In the genomic region with DNA sequence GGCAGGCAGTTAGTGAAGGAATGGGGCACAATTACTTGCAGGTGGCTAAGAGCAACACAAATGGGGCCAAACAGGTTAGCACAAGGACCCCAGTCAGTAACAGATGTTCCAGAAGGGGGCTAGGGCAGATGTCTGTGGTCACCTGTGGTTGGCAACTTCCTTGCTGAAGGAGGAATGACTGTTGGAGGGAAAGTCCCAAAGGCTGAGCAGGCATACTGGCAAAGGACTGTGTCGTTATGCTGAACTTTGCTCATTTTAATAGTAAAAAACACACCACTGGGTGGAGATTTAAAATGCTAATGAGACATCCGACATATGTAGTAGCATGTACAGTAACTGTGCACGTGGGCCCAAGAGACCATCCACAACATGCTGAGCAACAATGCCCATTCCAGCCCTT, we compare ENCODE assay signal across 18 cellular contexts.
"Had no signal": no experiment of that assay in that cellular context is flagged by ENCODE, and none has a peak within 500 bp of the region (broad histone marks: within the 10 kb centered on the region; RNA-seq: fewer than 3 reads in every experiment).

No MANE protein-coding gene starts in this region.

- H3K4me1 ChIP-seq: ascending aorta, gastrocnemius medialis, heart left ventricle, sigmoid colon, thyroid gland had no signal

- DNase-seq: activated CD4-positive, alpha-beta T cell treated with anti-CD3 and anti-CD28 coated beads, Interleukin-2, amount 50 U/mL, for 1 hour; activated CD4-positive, CD25-positive, alpha-beta regulatory T cell treated with anti-CD3 and anti-CD28 coated beads, Interleukin-2, amount 50 U/mL, for 72 hours; activated gamma-delta T cell; activated T-cell treated with anti-CD3 and anti-CD28 coated beads, Interleukin-2, amount 50 U/mL, for 72 hours; effector CD4-positive, alpha-beta T cell; gastrocnemius medialis; heart left ventricle; left lung; mammary epithelial cell; midbrain; posterior cingulate gyrus; sigmoid colon; stimulated activated CD4-positive, alpha-beta T cell treated with anti-CD3 and anti-CD28 coated beads, Interleukin-4, amount 100 ng/mL, for 4 hours; thyroid gland had no signal

- H3K27ac Mint-ChIP-seq: activated naive CD4-positive, alpha-beta T cell treated with anti-CD3 and anti-CD28 coated beads, Interleukin-2, amount 50 U/mL, for 24 hours; activated T-cell treated with anti-CD3 and anti-CD28 coated beads, Interleukin-2, amount 50 U/mL, for 72 hours; nephron; stimulated activated memory B cell treated with anti-CD40 and anti-IgM and Interleukin-4, amounts not matched to agents 10 μg/mL and 1 μg/mL and 100 μg/mL, for 72 hours had no signal

- H3K36me3 Mint-ChIP-seq: activated naive CD4-positive, alpha-beta T cell treated with anti-CD3 and anti-CD28 coated beads, Interleukin-2, amount 50 U/mL, for 24 hours; stimulated activated memory B cell treated with anti-CD40 and anti-IgM and Interleukin-4, amounts not matched to agents 10 μg/mL and 1 μg/mL and 100 μg/mL, for 72 hours had no signal

- H3K36me3 ChIP-seq: ascending aorta, gastrocnemius medialis, heart left ventricle, left lung, sigmoid colon, thyroid gland had no signal

- H3K4me3 Mint-ChIP-seq: activated naive CD4-positive, alpha-beta T cell treated with anti-CD3 and anti-CD28 coated beads, Interleukin-2, amount 50 U/mL, for 24 hours; activated T-cell treated with anti-CD3 and anti-CD28 coated beads, Interleukin-2, amount 50 U/mL, for 72 hours; nephron; stimulated activated memory B cell treated with anti-CD40 and anti-IgM and Interleukin-4, amounts not matched to agents 10 μg/mL and 1 μg/mL and 100 μg/mL, for 72 hours had no signal

- H3K4me1 Mint-ChIP-seq: activated naive CD4-positive, alpha-beta T cell treated with anti-CD3 and anti-CD28 coated beads, Interleukin-2, amount 50 U/mL, for 24 hours; nephron; stimulated activated memory B cell treated with anti-CD40 and anti-IgM and Interleukin-4, amounts not matched to agents 10 μg/mL and 1 μg/mL and 100 μg/mL, for 72 hours had no signal

- H3K9me3 Mint-ChIP-seq: activated naive CD4-positive, alpha-beta T cell treated with anti-CD3 and anti-CD28 coated beads, Interleukin-2, amount 50 U/mL, for 24 hours had no signal

- ATAC-seq: activated T-cell treated with anti-CD3 and anti-CD28 coated beads, Interleukin-2, amount 50 U/mL, for 72 hours; gastrocnemius medialis; heart left ventricle; left lung; stimulated activated memory B cell treated with anti-CD40 and anti-IgM and Interleukin-4, amounts not matched to agents 10 μg/mL and 1 μg/mL and 100 μg/mL, for 72 hours had no signal

- H3K4me3 ChIP-seq: ascending aorta, gastrocnemius medialis, heart left ventricle, left lung, sigmoid colon, thyroid gland had no signal

- H3K27me3 ChIP-seq: ascending aorta, gastrocnemius medialis, heart left ventricle, left lung, sigmoid colon, thyroid gland had no signal

- H3K27me3 Mint-ChIP-seq: activated naive CD4-positive, alpha-beta T cell treated with anti-CD3 and anti-CD28 coated beads, Interleukin-2, amount 50 U/mL, for 24 hours had no signal

- H3K27ac ChIP-seq: ascending aorta, gastrocnemius medialis, heart left ventricle, left lung, sigmoid colon, thyroid gland had no signal
